10 cellular contexts compared by ENCODE assay signal in the genomic region with DNA sequence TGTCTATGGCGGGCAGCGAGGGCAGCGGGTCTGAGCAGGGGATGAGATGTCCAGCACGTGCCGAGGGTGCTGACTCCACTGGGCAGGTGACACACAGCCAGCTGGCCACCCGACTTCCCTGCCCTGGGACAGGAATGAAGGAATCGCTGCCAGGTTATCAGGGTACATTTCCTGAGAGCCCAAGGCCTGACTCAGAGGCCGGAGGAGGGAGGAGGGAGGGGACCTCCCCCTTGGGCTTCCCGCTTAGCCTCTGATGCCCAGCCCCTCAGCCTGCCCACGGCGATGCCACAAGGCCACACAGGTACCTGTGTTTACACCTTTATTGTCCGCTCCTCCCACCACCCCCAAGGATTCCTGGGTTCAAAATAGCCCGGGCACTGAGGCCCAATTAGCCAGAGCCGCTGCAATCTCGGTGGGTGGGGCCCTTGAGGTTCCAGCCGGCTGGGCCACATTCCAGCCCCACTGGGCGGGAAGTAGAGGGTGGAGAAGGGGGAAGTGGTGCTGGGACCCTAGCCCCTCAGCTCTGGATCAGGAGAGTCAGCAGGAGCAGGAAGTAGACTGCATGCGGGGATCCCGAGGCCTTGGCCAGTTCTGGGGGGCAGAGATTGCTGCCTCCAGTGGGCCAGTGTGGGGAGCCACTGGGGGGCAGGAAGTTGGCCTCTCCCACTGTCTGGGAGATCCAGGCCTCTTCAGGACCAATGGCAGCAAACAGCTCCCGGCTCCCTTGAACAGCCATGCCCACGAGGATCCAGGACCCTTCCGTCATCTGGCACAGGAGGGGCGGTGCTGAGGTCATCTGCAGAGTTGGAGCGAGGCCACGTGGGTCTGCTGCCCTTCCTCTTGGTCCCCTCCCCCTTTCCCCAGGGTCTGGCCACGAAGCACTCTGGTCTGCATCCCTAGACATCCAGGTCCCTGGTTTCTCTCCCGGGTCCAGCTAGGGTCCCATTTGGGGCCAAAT. TPM values are rescaled to one million over a fixed set of nuclear protein-coding genes. Genes with fewer than 3 reads are reported as not detected.
DNase-seq lines count a peak whose midpoint lies in the region; ATAC-seq and TF ChIP-seq lines count a peak whose summit lies in the region.
"Had no signal": no experiment of that assay in that cellular context is flagged by ENCODE, and none has a peak within 500 bp of the region (broad histone marks: within the 10 kb centered on the region; RNA-seq: fewer than 3 reads in every experiment).

No MANE protein-coding gene starts in this region.

- TF ChIP-seq CTCF in breast epithelium (IDR thresholded peaks at IDR 0.05) (no peak), thyroid gland (IDR thresholded peaks at IDR 0.05) (no peak)

- H3K27me3 ChIP-seq in breast epithelium = no peaks in the 10 kb centered on the region
- no peaks in the 10 kb centered on the region for H3K27me3 ChIP-seq in thyroid gland

- intact Hi-C loops in breast epithelium (cut with DNase I; ENCODE audit: low total_unique reads) (no loop called here), thyroid gland (cut with DNase I) (no loop called here)

- peak overlapping the region; percentile 87 to 91 for H3K27ac ChIP-seq in breast epithelium
- H3K27ac ChIP-seq in thyroid gland = peak overlapping the region; percentile 36 to 80 (median 70)

- H3K4me1 ChIP-seq in breast epithelium = peaks cover 9 to 28% of the 10 kb centered on the region in 2 donors
- peaks cover 36 to 53% of the 10 kb centered on the region in 2 donors for H3K4me1 ChIP-seq in thyroid gland

- H3K9me3 ChIP-seq in breast epithelium (no peaks in the 10 kb centered on the region), thyroid gland (no peaks in the 10 kb centered on the region)

- ATAC-seq in GM21367 (IDR thresholded peaks at IDR 0.05; ENCODE audit: unreplicated experiment) = no peak

- no peak for TF ChIP-seq POLR2A in breast epithelium (IDR thresholded peaks at IDR 0.05)
- peak in 1 of 2 donors; percentile 29 for TF ChIP-seq POLR2A in thyroid gland (IDR thresholded peaks at IDR 0.05)

- H3K4me3 ChIP-seq in breast epithelium (peak overlapping the region; percentile 7 to 42 (median 18)), thyroid gland (replicated peaks in 1 of 3) (no peak overlapping the region)

- no peaks in the 10 kb centered on the region for H3K36me3 ChIP-seq in breast epithelium
- no peaks in the 10 kb centered on the region for H3K36me3 ChIP-seq in thyroid gland

- DNase-seq in HS-5 (ENCODE audit: low read depth) (peak; percentile 78), breast epithelium (ENCODE audit: low spot score in 2 of 2) (peak in 1 of 2 donors; percentile 85), kidney glomerular epithelial cell (lab: John Stamatoyannopoulos, UW) (peak; percentile 27), thyroid gland (peak; percentile 91 to 94), GDM1 (lab: John Stamatoyannopoulos, UW) (no peak), foreskin melanocyte (no peak), DMS114 treated with DMSO at 0.1 percent for 48 hours (lab: John Stamatoyannopoulos, UW; ENCODE audit: unreplicated experiment) (no peak)
- DNase-seq: NCI-H526 treated with DMSO at 0.1 percent for 48 hours; stimulated activated CD4-positive, alpha-beta T cell treated with anti-CD3 and anti-CD28 coated beads, Interleukin-2, amount 100 ng/mL, for 24 hours had no signal

- 29 to 34% methylated on average over 17 to 23 of the region's 27 CpGs for WGBS in thyroid gland, 2 donors

RNA-seq across cellular contexts. Expression of a gene that starts 3.4 kb away (rescaled TPM):
- 10 to 100 TPM in 2 of 3 donors, not detected in 1; 23.6 to 54.4 TPM for total RNA-seq in breast epithelium
- 10 to 100 TPM; 42.1 to 89.9 (median 72.8) TPM for total RNA-seq in thyroid gland

RNA-seq across cellular contexts. Expression of a gene that starts 11.0 kb away (rescaled TPM):
- total RNA-seq in breast epithelium (1 to 10 TPM in 2 of 3 donors, under 1 TPM in 1; 0.98 to 8.3 (median 2.0) TPM), thyroid gland (1 to 10 TPM; 1.4 to 6.6 (median 3.0) TPM)

RNA-seq across cellular contexts. Expression of a gene that starts 21.4 kb away (rescaled TPM):
- total RNA-seq in breast epithelium = 10 to 100 TPM; 53.6 to 85.0 (median 67.8) TPM
- 100 to 1,000 TPM in 3 of 4 donors, 10 to 100 TPM in 1; 90.0 to 121 (median 113) TPM for total RNA-seq in thyroid gland

RNA-seq across cellular contexts. Expression of a gene that starts 30.7 kb away (rescaled TPM):
- total RNA-seq in breast epithelium (10 to 100 TPM; 31.8 to 33.6 (median 33.5) TPM), thyroid gland (10 to 100 TPM; 30.1 to 52.0 (median 40.5) TPM)

RNA-seq across cellular contexts. Expression of a gene that starts 41.0 kb away (rescaled TPM):
- total RNA-seq in breast epithelium (10 to 100 TPM; 59.0 to 78.3 (median 73.9) TPM), thyroid gland (10 to 100 TPM; 41.7 to 88.5 (median 70.5) TPM)

Comparison
In these comparisons a context has a peak if more than half of its experiments do, and no peak if none do; other contexts are left out.
1. DNase-seq: peak in HS-5 (single experiment), kidney glomerular epithelial cell (single experiment) and thyroid gland (2 of 2); none in GDM1 (single experiment), foreskin melanocyte (single experiment) and DMS114 treated with DMSO at 0.1 percent for 48 hours (single experiment).
2. H3K4me3 ChIP-seq: peak in breast epithelium (3 of 3); none in thyroid gland (0 of 3).